15 cellular contexts compared by ENCODE assay signal in genomic region chr4:177190995-177191568, GRCh38.
DNase-seq lines count a peak whose midpoint lies in the region; ATAC-seq, FAIRE-seq and TF ChIP-seq lines count a peak whose summit lies in the region.
"Had no signal": no experiment of that assay in that cellular context is flagged by ENCODE, and none has a peak within 500 bp of the region (broad histone marks: within the 10 kb centered on the region; RNA-seq: fewer than 3 reads in every experiment).

No MANE protein-coding gene starts in this region.

- H3K27me3 Mint-ChIP-seq in astrocyte (ENCODE audit: low read depth, unreplicated experiment): no peaks in the 10 kb centered on the region
- no peaks in the 10 kb centered on the region for H3K27me3 Mint-ChIP-seq in stimulated activated memory B cell treated with anti-CD40 and anti-IgM and Interleukin-4, amounts not matched to agents 10 μg/mL and 1 μg/mL and 100 μg/mL, for 72 hours

- FAIRE-seq in astrocyte (lab: Jason Lieb, UNC): peak; percentile 86
- no peak for FAIRE-seq in small intestine (lab: Jason Lieb, UNC)

- H3K9me3 Mint-ChIP-seq in astrocyte (ENCODE audit: unreplicated experiment): peaks cover 8% of the 10 kb centered on the region
- H3K9me3 Mint-ChIP-seq in stimulated activated memory B cell treated with anti-CD40 and anti-IgM and Interleukin-4, amounts not matched to agents 10 μg/mL and 1 μg/mL and 100 μg/mL, for 72 hours: no peaks in the 10 kb centered on the region
- H3K9me3 Mint-ChIP-seq: CD8-positive, alpha-beta T cell had no signal

- H4K20me1 ChIP-seq in astrocyte (ENCODE audit: insufficient read depth, low read length): no peaks in the 10 kb centered on the region

- peaks cover 2% of the 10 kb centered on the region for H3K36me3 Mint-ChIP-seq in astrocyte (ENCODE audit: low read depth, unreplicated experiment)
- H3K36me3 Mint-ChIP-seq in stimulated activated memory B cell treated with anti-CD40 and anti-IgM and Interleukin-4, amounts not matched to agents 10 μg/mL and 1 μg/mL and 100 μg/mL, for 72 hours: no peaks in the 10 kb centered on the region
- H3K36me3 Mint-ChIP-seq: CD8-positive, alpha-beta T cell had no signal

- H3K27ac Mint-ChIP-seq in astrocyte (ENCODE audit: unreplicated experiment): peak overlapping the region; percentile 98
- no peak overlapping the region for H3K27ac Mint-ChIP-seq in stimulated activated memory B cell treated with anti-CD40 and anti-IgM and Interleukin-4, amounts not matched to agents 10 μg/mL and 1 μg/mL and 100 μg/mL, for 72 hours
- H3K27ac Mint-ChIP-seq: CD8-positive, alpha-beta T cell had no signal

- H3K4me1 ChIP-seq in astrocyte (ENCODE audit: insufficient read depth, low read length): peaks cover 4% of the 10 kb centered on the region
- no peaks in the 10 kb centered on the region for H3K4me1 ChIP-seq in small intestine (ENCODE audit: control insufficient read depth in 2 of 2, insufficient read depth in 1 of 2, low read depth in 1 of 2, low read length in 1 of 2)
- H3K4me1 ChIP-seq: right atrium auricular region had no signal

- H3K27ac ChIP-seq in astrocyte (ENCODE audit: low read depth, low read length): no peak overlapping the region
- no peak overlapping the region for H3K27ac ChIP-seq in small intestine (ENCODE audit: low read depth in 1 of 2, low read length in 1 of 2)
- H3K27ac ChIP-seq: right atrium auricular region had no signal

- peak overlapping the region; percentile 16 for H3K9ac ChIP-seq in astrocyte (ENCODE audit: low read length)

- H3K36me3 ChIP-seq in astrocyte (ENCODE audit: insufficient read depth, low read length) (no peaks in the 10 kb centered on the region), small intestine (ENCODE audit: control insufficient read depth in 2 of 2, insufficient read depth in 2 of 2, low read length in 2 of 2) (no peaks in the 10 kb centered on the region)
- H3K36me3 ChIP-seq: right atrium auricular region had no signal

- H3K4me3 ChIP-seq in astrocyte (ENCODE audit: insufficient read depth, low read depth, low read length) (no peak overlapping the region), small intestine (ENCODE audit: low read depth in 1 of 2, low read length in 2 of 2) (no peak overlapping the region)
- H3K4me3 ChIP-seq: right atrium auricular region had no signal

- ATAC-seq in stimulated activated memory B cell treated with anti-CD40 and anti-IgM and Interleukin-4, amounts not matched to agents 10 μg/mL and 1 μg/mL and 100 μg/mL, for 72 hours: no peak
- ATAC-seq in GM19463 (IDR thresholded peaks at IDR 0.05; ENCODE audit: unreplicated experiment): no peak
- ATAC-seq: CD8-positive, alpha-beta T cell had no signal

- peak; percentile 6 for DNase-seq in H4 (ENCODE audit: low spot score)
- DNase-seq in astrocyte (ENCODE audit: low read depth): peak; percentile 71
- DNase-seq in iPS-NIHi7 (ENCODE audit: extremely low spot score): peak; percentile 12
- peak; percentile 1 for DNase-seq in small intestine
- no peak for DNase-seq in midbrain (lab: John Stamatoyannopoulos, UW)
- DNase-seq in ureter (ENCODE audit: low spot score): no peak
- DNase-seq: activated gamma-delta T cell; CD8-positive, alpha-beta T cell; cerebellar nuclear complex; KG1; NCI-H187 treated with DMSO at 0.1 percent for 48 hours; SHP77 had no signal

- H3K9me3 ChIP-seq in astrocyte (ENCODE audit: insufficient read depth, low read depth, low read length): peaks cover under 1% of the 10 kb centered on the region
- no peaks in the 10 kb centered on the region for H3K9me3 ChIP-seq in small intestine (ENCODE audit: control insufficient read depth, low read depth)
- H3K9me3 ChIP-seq: right atrium auricular region had no signal

- peaks cover 10% of the 10 kb centered on the region for H3K4me1 Mint-ChIP-seq in astrocyte (ENCODE audit: low read depth, unreplicated experiment)
- no peaks in the 10 kb centered on the region for H3K4me1 Mint-ChIP-seq in stimulated activated memory B cell treated with anti-CD40 and anti-IgM and Interleukin-4, amounts not matched to agents 10 μg/mL and 1 μg/mL and 100 μg/mL, for 72 hours

- H3K79me2 ChIP-seq in astrocyte (ENCODE audit: insufficient read depth, low read length): no peaks in the 10 kb centered on the region

- peak overlapping the region; percentile 52 for H3K4me3 Mint-ChIP-seq in astrocyte (ENCODE audit: unreplicated experiment)
- H3K4me3 Mint-ChIP-seq in stimulated activated memory B cell treated with anti-CD40 and anti-IgM and Interleukin-4, amounts not matched to agents 10 μg/mL and 1 μg/mL and 100 μg/mL, for 72 hours: no peak overlapping the region
- H3K4me3 Mint-ChIP-seq: CD8-positive, alpha-beta T cell had no signal

- WGBS in small intestine, 3 donors: 9 to 30% (median 22%) methylated on average over 3 of the region's 3 CpGs

- H3K27me3 ChIP-seq in astrocyte (ENCODE audit: insufficient read depth, low read length) (no peaks in the 10 kb centered on the region), small intestine (ENCODE audit: control insufficient read depth in 2 of 2, insufficient read depth in 2 of 2, low read length in 2 of 2) (no peaks in the 10 kb centered on the region)
- H3K27me3 ChIP-seq: right atrium auricular region had no signal

- H2AFZ ChIP-seq in astrocyte (ENCODE audit: low read depth, low read length): peak overlapping the region; percentile 86

- peak overlapping the region; percentile 36 for H3K4me2 ChIP-seq in astrocyte (ENCODE audit: low read length)

- TF ChIP-seq CTCF in astrocyte (IDR thresholded peaks at IDR 0.05; ENCODE audit: insufficient read depth, low read depth, low read length): no peak

Comparison
In these comparisons a context has a peak if more than half of its experiments do, and no peak if none do; other contexts are left out.
1. DNase-seq: peak in H4 (single experiment), astrocyte (single experiment), iPS-NIHi7 (single experiment) and small intestine (single experiment); none in midbrain (single experiment) and ureter (single experiment).